ENCODE assay signal across 23 cellular contexts in genomic region chr3:156005698-156006097, GRCh38.
DNase-seq lines count a peak whose midpoint lies in the region; ATAC-seq, FAIRE-seq and TF ChIP-seq lines count a peak whose summit lies in the region.
"Had no signal": no experiment of that assay in that cellular context is flagged by ENCODE, and none has a peak within 500 bp of the region (broad histone marks: within the 10 kb centered on the region; RNA-seq: fewer than 3 reads in every experiment).

No MANE protein-coding gene starts in this region.

- BruUV-seq in PC-9 (replicated peaks; lab: Mats Ljungman, UMichigan) = no TSS peak
- no TSS peak for BruUV-seq in K562 (replicated peaks; lab: Mats Ljungman, UMichigan)

- TF ChIP-seq POLR2A in K562 (conservative IDR thresholded peaks at IDR 0.05) = no peak

- no peaks in the 10 kb centered on the region for H3F3A ChIP-seq in PC-9 (ENCODE audit: insufficient read depth, low read depth)

- 0% methylated on average over 2 of the region's 2 CpGs for WGBS in K562 (ENCODE audit: insufficient coverage, low coverage, missing lambda C conversion rate)

- H3K36me3 ChIP-seq in H7 (replicated peaks; ENCODE audit: control insufficient read depth, insufficient read depth, low read length) = no peaks in the 10 kb centered on the region
- no peaks in the 10 kb centered on the region for H3K36me3 ChIP-seq in PC-9 (ENCODE audit: low read depth)
- H3K36me3 ChIP-seq in K562 (ENCODE audit: control insufficient read depth, insufficient read depth, low read length) = no peaks in the 10 kb centered on the region
- no peaks in the 10 kb centered on the region for H3K36me3 ChIP-seq in neuron (ENCODE audit: insufficient read depth, low read length)
- H3K36me3 ChIP-seq: BE2C, HAP-1 had no signal

- no peaks in the 10 kb centered on the region for H3K4me1 ChIP-seq in PC-9 (replicated peaks; ENCODE audit: insufficient read depth)
- no peaks in the 10 kb centered on the region for H3K4me1 ChIP-seq in K562 (replicated peaks in 1 of 2; ENCODE audit: control insufficient read depth in 2 of 2, insufficient read depth in 2 of 2, low read length in 2 of 2)
- H3K4me1 ChIP-seq in neuron (ENCODE audit: insufficient read depth, low read length) = peaks cover 5% of the 10 kb centered on the region
- H3K4me1 ChIP-seq: BE2C had no signal

- CTCF ChIA-PET in PC-9 (lab: Charles Lee) = interaction anchor here (0.6 kb wide), 2 partner anchors 23 to 28 kb away, joined by 4 read pairs; no protein-coding TSS in a partner anchor
- CTCF ChIA-PET in K562 (lab: Yijun Ruan, JAX; ENCODE audit: low intra/inter-chr PET ratio) = no interaction called here

- DNase-seq in H7 (peak; percentile 11), PC-9 (no peak), K562 (ENCODE audit: extremely low read depth in 1 of 4, low spot score in 3 of 4) (no peak), ecto neural progenitor cell (ENCODE audit: low spot score) (no peak), kidney tubule cell (ENCODE audit: low spot score) (no peak)
- no peak for DNase-seq in NK-92 treated with Interleukin-12 subunit alpha and Interleukin-12 subunit beta, amount 100 ng/mL, for 24 hours (lab: John Stamatoyannopoulos, UW)
- DNase-seq: ACHN; BE2C; C1 segment of cervical spinal cord; CD4-positive, CD25-positive, alpha-beta regulatory T cell; CD8-positive, alpha-beta memory T cell; COR-L47; GOT3; IMR-90; KBM-7 had no signal

- no peak for TF ChIP-seq RAD21 in K562 (CRISPR knock-in tag; conservative IDR thresholded peaks at IDR 0.05 in 1 of 2, IDR thresholded peaks at IDR 0.05 in 1 of 2)

- ATAC-seq in K562 = no peak
- ATAC-seq in HG03175 (IDR thresholded peaks at IDR 0.05; ENCODE audit: unreplicated experiment) = no peak

- H4K20me1 ChIP-seq in PC-9 (ENCODE audit: insufficient read depth) = no peaks in the 10 kb centered on the region
- H4K20me1 ChIP-seq in K562 (replicated peaks; ENCODE audit: control insufficient read depth, insufficient read depth, low read length) = no peaks in the 10 kb centered on the region

- POLR2A ChIA-PET in PC-9 (lab: Charles Lee; ENCODE audit: unreplicated experiment) = no interaction called here
- POLR2A ChIA-PET in K562 (lab: Yijun Ruan, JAX) = interaction anchor here (1.9 kb wide), 1 partner anchor 12 kb away, joined by 7 read pairs; no protein-coding TSS in a partner anchor

- H3K9me1 ChIP-seq in K562 (ENCODE audit: control insufficient read depth, insufficient read depth, low read length) = no peaks in the 10 kb centered on the region

- H3K27me3 ChIP-seq in H7 (ENCODE audit: control insufficient read depth, insufficient read depth, low read length) (no peaks in the 10 kb centered on the region), PC-9 (ENCODE audit: insufficient read depth, low read depth) (no peaks in the 10 kb centered on the region), K562 (ENCODE audit: control insufficient read depth in 2 of 2, insufficient read depth in 2 of 2, low read length in 2 of 2) (peaks cover 0 to 12% of the 10 kb centered on the region in 2 experiments; a peak in 4 of 5 replicates), neuron (ENCODE audit: insufficient read depth, low read length) (no peaks in the 10 kb centered on the region)

- H3K27ac ChIP-seq in PC-9 (no peak overlapping the region), K562 (ENCODE audit: extremely low read depth, low read depth, low read length) (no peak overlapping the region)

- intact Hi-C loops in PC-9 (cut with micrococcal nuclease; ENCODE audit: unreplicated experiment) = no loop called here
- intact Hi-C loops in K562 (cut with micrococcal nuclease) = no loop called here

- in situ Hi-C loops in K562 (cut with MboI) = loop anchor here (25.0 kb wide), 1 partner anchor 657 kb away; the partner anchor contains the start of gene TIPARP

- H2AFZ ChIP-seq in PC-9 (peak overlapping the region; percentile 37; the same call in 1 of the 2 replicates), K562 (ENCODE audit: low read depth, low read length) (no peak overlapping the region), neuron (ENCODE audit: low read depth, low read length) (peak overlapping the region; percentile 46)

- TF ChIP-seq CTCF in PC-9 (conservative IDR thresholded peaks at IDR 0.05) (no peak), K562 (IDR thresholded peaks at IDR 0.05 in 2 of 3, conservative IDR thresholded peaks at IDR 0.05 in 1 of 3; ENCODE audit: insufficient read depth in 2 of 3, low read depth in 1 of 3, low read length in 3 of 3) (no peak)

- no peak for FAIRE-seq in K562 (lab: Jason Lieb, UNC)
- FAIRE-seq: A204.1, D721Med, G401.6, GM12892, GM18507 had no signal

- H3K4me2 ChIP-seq in PC-9 (no peak overlapping the region), K562 (ENCODE audit: insufficient read depth, low read length) (no peak overlapping the region)

- no peaks in the 10 kb centered on the region for H3K9me2 ChIP-seq in PC-9 (ENCODE audit: insufficient read depth)

- H3K9me3 ChIP-seq in PC-9 (ENCODE audit: insufficient read depth, low read depth) (no peaks in the 10 kb centered on the region), K562 (replicated peaks; ENCODE audit: control insufficient read depth, insufficient read depth, low read depth, low read length) (no peaks in the 10 kb centered on the region), neuron (ENCODE audit: low read length) (no peaks in the 10 kb centered on the region)
- H3K9me3 ChIP-seq: BE2C, HAP-1 had no signal

- TF ChIP-seq EP300 in K562 (IDR thresholded peaks at IDR 0.05; ENCODE audit: low read length) = no peak

- no peak overlapping the region for H3K9ac ChIP-seq in K562 (ENCODE audit: insufficient read depth in 1 of 2, low read depth in 2 of 2, low read length in 2 of 2)

- H3K4me3 ChIP-seq in H7 (ENCODE audit: insufficient read depth, low read depth, low read length) = no peak overlapping the region
- no peak overlapping the region for H3K4me3 ChIP-seq in PC-9
- H3K4me3 ChIP-seq in K562 = no peak overlapping the region
- H3K4me3 ChIP-seq in neuron (ENCODE audit: low read length) = no peak overlapping the region
- H3K4me3 ChIP-seq: HAP-1 had no signal

- H3K79me2 ChIP-seq in PC-9 (ENCODE audit: low read depth) (no peaks in the 10 kb centered on the region), K562 (ENCODE audit: control insufficient read depth, insufficient read depth, low read length) (no peaks in the 10 kb centered on the region)

TF ChIP-seq in K562, 482 proteins besides CTCF, POLR2A, EP300 and RAD21:
- TF ChIP-seq ZNF57 (CRISPR knock-in tag; IDR thresholded peaks at IDR 0.05) = no peak
- TF ChIP-seq SPI1 (IDR thresholded peaks at IDR 0.05; ENCODE audit: borderline replicate concordance, low read depth, low read length) = peak; percentile 49; the same call in 1 of the 2 replicates
- TF ChIP-seq ZNF408 (CRISPR knock-in tag; IDR thresholded peaks at IDR 0.05; ENCODE audit: low read depth) = no peak
- TF ChIP-seq PTRF (tag; IDR thresholded peaks at IDR 0.05) = no peak
TF ChIP-seq in K562: peak in this region for 1.
